In genomic region chr6:6851059-6851658, GRCh38 we compare ENCODE assay signal across 8 cellular contexts.
DNase-seq lines count a peak whose midpoint lies in the region; ATAC-seq and TF ChIP-seq lines count a peak whose summit lies in the region.

No MANE protein-coding gene starts in this region.

- peak overlapping the region; percentile 56 for H2AFZ ChIP-seq in neuronal stem cell (ENCODE audit: low read length)

- H3K4me1 Mint-ChIP-seq in Caco-2 (ENCODE audit: low read depth, unreplicated experiment), result peaks cover 10% of the 10 kb centered on the region

- H2BK120ac ChIP-seq in neuronal stem cell (ENCODE audit: low read depth, low read length), result no peak overlapping the region

- no peaks in the 10 kb centered on the region for H3K79me1 ChIP-seq in neuronal stem cell (ENCODE audit: low read depth, low read length)

- POLR2A ChIA-PET in Caco-2 (lab: Charles Lee), result interaction anchor here (0.5 kb wide), 1 partner anchor 78 kb away, joined by 3 read pairs; no protein-coding TSS in a partner anchor

- H3K4me3 ChIP-seq in Caco-2 (ENCODE audit: low read depth, low read length), result no peak overlapping the region
- H3K4me3 ChIP-seq in epithelial cell of proximal tubule (ENCODE audit: low read depth, low read length), result no peak overlapping the region
- no peak overlapping the region for H3K4me3 ChIP-seq in neuronal stem cell (ENCODE audit: low read length in 2 of 2)

- H3K36me3 ChIP-seq in Caco-2 (ENCODE audit: control insufficient read depth, insufficient read depth, low read length) (no peaks in the 10 kb centered on the region), neuronal stem cell (replicated peaks in 1 of 2; ENCODE audit: control insufficient read depth in 2 of 2, insufficient read depth in 2 of 2, low read length in 2 of 2) (no peaks in the 10 kb centered on the region)

- CTCF ChIA-PET in Caco-2 (lab: Charles Lee), result interaction anchor here (1.2 kb wide), 1 partner anchor 10 kb away, joined by 6 read pairs; no protein-coding TSS in a partner anchor

- no peak overlapping the region for H2AK5ac ChIP-seq in neuronal stem cell (ENCODE audit: low read depth, low read length)

- no peak overlapping the region for H4K8ac ChIP-seq in neuronal stem cell (ENCODE audit: low read depth, low read length)

- no peaks in the 10 kb centered on the region for H3K36me3 Mint-ChIP-seq in Caco-2 (ENCODE audit: insufficient read depth, unreplicated experiment)

- H3K27me3 ChIP-seq in Caco-2 (replicated peaks; ENCODE audit: control insufficient read depth, insufficient read depth, low read length) (no peaks in the 10 kb centered on the region), neuronal stem cell (ENCODE audit: control insufficient read depth in 3 of 3, insufficient read depth in 3 of 3, low read depth in 1 of 3, low read length in 3 of 3) (no peaks in the 10 kb centered on the region)

- no peak overlapping the region for H3K18ac ChIP-seq in neuronal stem cell (ENCODE audit: low read length)

- no peak for TF ChIP-seq CTCF in Caco-2 (IDR thresholded peaks at IDR 0.05; ENCODE audit: insufficient read depth in 1 of 2, low read depth in 1 of 2, low read length in 1 of 2, severe bottlenecking in 1 of 2, unreplicated experiment in 1 of 2)
- TF ChIP-seq CTCF in epithelial cell of proximal tubule (conservative IDR thresholded peaks at IDR 0.05; ENCODE audit: low read depth, low read length), result no peak

- no peak overlapping the region for H3K4ac ChIP-seq in neuronal stem cell (ENCODE audit: low read length)

- peak overlapping the region; percentile 31 for H3K4me3 Mint-ChIP-seq in Caco-2 (ENCODE audit: unreplicated experiment)

- H2BK5ac ChIP-seq in neuronal stem cell (ENCODE audit: low read length), result no peak overlapping the region

- H2BK15ac ChIP-seq in neuronal stem cell (ENCODE audit: low read length), result no peak overlapping the region

- no TSS peak for BruUV-seq in Caco-2 (replicated peaks; lab: Mats Ljungman, UMichigan)

- peaks cover 1% of the 10 kb centered on the region for H3K4me1 ChIP-seq in Caco-2
- no peaks in the 10 kb centered on the region for H3K4me1 ChIP-seq in neuronal stem cell (ENCODE audit: control insufficient read depth in 2 of 2, insufficient read depth in 1 of 2, low read depth in 1 of 2, low read length in 2 of 2)

- H3K27ac Mint-ChIP-seq in Caco-2 (ENCODE audit: unreplicated experiment), result peak overlapping the region; percentile 51

- no peak overlapping the region for H3K4me2 ChIP-seq in neuronal stem cell (ENCODE audit: insufficient read depth, low read length, poor library complexity, severe bottlenecking)

- H3K27ac ChIP-seq in neuronal stem cell (replicated peaks; ENCODE audit: low read length), result no peak overlapping the region

- H3K9me3 ChIP-seq in Caco-2 (0 out of 2 replicates have a peak, but pooled peaks cover 2% of the 10 kb centered on the region), neuronal stem cell (replicated peaks in 1 of 2; ENCODE audit: control insufficient read depth in 2 of 2, insufficient read depth in 1 of 2, low read depth in 1 of 2, low read length in 2 of 2) (no peaks in the 10 kb centered on the region)

- DNase-seq in Caco-2 (peak; percentile 69 to 85), NCI-H2196 treated with DMSO at 0.1 percent for 48 hours (lab: John Stamatoyannopoulos, UW; ENCODE audit: unreplicated experiment) (peak; percentile 87), epithelial cell of proximal tubule (ENCODE audit: low read depth) (peak; percentile 66), neuronal stem cell (ENCODE audit: low spot score) (no peak), islet precursor cell (no peak)
- no peak for DNase-seq in stimulated activated naive CD4-positive, alpha-beta T cell treated with Interleukin-2 at 50 U/mL for 16 hours (lab: John Stamatoyannopoulos, UW)
- no peak for DNase-seq in activated CD4-positive, CD25-positive, alpha-beta regulatory T cell (lab: John Stamatoyannopoulos, UW)

- intact Hi-C loops in Caco-2 (cut with micrococcal nuclease; ENCODE audit: unreplicated experiment), result loop anchor here (10.0 kb wide), 1 partner anchor 96 kb away; no protein-coding TSS in a partner anchor

- no peak for ATAC-seq in HG03439 (IDR thresholded peaks at IDR 0.05; ENCODE audit: unreplicated experiment)

- H3K9me3 Mint-ChIP-seq in Caco-2 (ENCODE audit: unreplicated experiment), result peaks cover 4% of the 10 kb centered on the region

- no peak overlapping the region for H4K91ac ChIP-seq in neuronal stem cell (ENCODE audit: low read depth, low read length, poor library complexity)

- H3K27me3 Mint-ChIP-seq in Caco-2 (ENCODE audit: insufficient read depth, unreplicated experiment), result no peaks in the 10 kb centered on the region

- no peak overlapping the region for H3K9ac ChIP-seq in neuronal stem cell (ENCODE audit: low read depth, low read length, poor library complexity)

- no peak overlapping the region for H3K14ac ChIP-seq in neuronal stem cell (ENCODE audit: low read length)

- H3K23ac ChIP-seq in neuronal stem cell (ENCODE audit: low read depth, low read length, poor library complexity), result no peak overlapping the region

- no CpG with 5 or more reads among the region's 6 CpGs for WGBS in neuronal stem cell (ENCODE audit: extremely low coverage in 2 of 2, insufficient read length in 2 of 2, insufficient replicate concordance in 1 of 2), 2 donors

- no peak overlapping the region for H2BK12ac ChIP-seq in neuronal stem cell (ENCODE audit: low read length)

Comparison
In these comparisons a context has a peak if more than half of its experiments do, and no peak if none do; other contexts are left out.
1. DNase-seq: peak in Caco-2 (2 of 2), NCI-H2196 treated with DMSO at 0.1 percent for 48 hours (single experiment) and epithelial cell of proximal tubule (single experiment); none in neuronal stem cell (single experiment), stimulated activated naive CD4-positive, alpha-beta T cell treated with Interleukin-2 at 50 U/mL for 16 hours (single experiment), islet precursor cell (single experiment) and activated CD4-positive, CD25-positive, alpha-beta regulatory T cell (0 of 4).